1 cellular context compared by ENCODE assay signal in the genomic region with DNA sequence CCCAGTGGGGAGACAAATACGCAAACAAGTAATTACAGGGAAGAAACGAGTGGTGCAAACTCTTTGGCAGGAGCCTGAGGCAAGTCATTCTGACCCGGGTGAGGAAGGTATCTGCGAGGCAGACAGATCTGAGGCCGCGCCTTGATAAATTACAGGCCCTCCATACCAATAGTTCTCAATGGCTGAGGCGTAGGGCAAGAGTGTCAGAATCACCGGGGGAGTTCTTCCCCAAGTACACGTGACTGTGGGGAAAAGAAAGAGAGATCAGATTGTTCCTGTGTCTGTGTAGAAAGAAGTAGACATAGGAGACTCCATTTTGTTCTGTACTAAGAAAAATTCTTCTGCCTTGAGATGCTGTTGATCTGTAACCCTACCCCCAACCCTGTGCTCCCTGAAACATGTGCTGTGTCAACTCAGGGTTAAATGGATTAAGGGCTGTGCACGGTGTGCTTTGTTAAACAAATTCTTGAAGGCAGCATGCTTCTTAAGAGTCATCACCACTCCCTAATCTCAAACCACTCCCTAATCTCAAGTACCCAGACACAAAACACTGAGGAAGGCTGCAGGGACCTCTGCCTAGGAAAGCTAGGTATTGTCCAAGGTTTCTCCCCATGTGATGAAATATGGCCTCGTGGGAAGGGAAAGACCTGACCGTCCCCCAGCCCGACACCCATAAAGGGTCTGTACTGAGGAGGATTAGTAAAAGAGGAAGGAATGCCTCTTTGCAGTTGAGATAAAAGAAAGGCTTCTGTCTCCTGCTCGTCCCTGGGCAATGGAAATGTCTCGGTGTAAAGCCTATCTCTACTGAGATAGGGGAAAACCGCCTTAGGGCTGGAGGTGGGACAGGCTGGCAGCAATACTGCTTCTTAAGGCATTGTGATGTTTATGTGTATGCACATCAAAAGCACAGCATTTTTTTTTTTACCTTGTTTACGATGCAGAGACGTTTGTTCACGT.
A peak's percentile ranks its signal among the peaks of the same experiment; 100 is the strongest.
TF ChIP-seq lines count a peak whose summit lies in the region.
"Not testable (repeated sequence)": the region's sequence is repeated elsewhere in the genome, so short reads cannot be mapped to it uniquely, and the experiment has no call there.

No MANE protein-coding gene starts in this region.

TF ChIP-seq in K562, 482 proteins besides CTCF, POLR2A, EP300 and RAD21 (continued from another document):
- TF ChIP-seq NCOR1 (IDR thresholded peaks at IDR 0.05) = peak; percentile 84
- peak; percentile 96 for TF ChIP-seq KLF6 (CRISPR knock-in tag; IDR thresholded peaks at IDR 0.05; ENCODE audit: borderline replicate concordance)
- TF ChIP-seq DDX20 (tag; IDR thresholded peaks at IDR 0.05; ENCODE audit: low read depth) = peak; percentile 92
- peak; percentile 64; the same call in 1 of the 2 replicates for TF ChIP-seq ATF7 (IDR thresholded peaks at IDR 0.05)
- peak; percentile 85; the same call in 1 of the 2 replicates for TF ChIP-seq BCL6 (CRISPR knock-in tag; IDR thresholded peaks at IDR 0.05)
- 0 out of 2 replicates have a peak, but pooled peaks have one; percentile 87 for TF ChIP-seq HDAC2 (IDR thresholded peaks at IDR 0.05)
- peak; percentile 13; the same call in 1 of the 2 replicates for TF ChIP-seq CEBPG (CRISPR knock-in tag; IDR thresholded peaks at IDR 0.05)
- not testable (repeated sequence) for TF ChIP-seq CEBPG (tag; conservative IDR thresholded peaks at IDR 0.05 in 1 of 2, IDR thresholded peaks at IDR 0.05 in 1 of 2); ATF1 (CRISPR knock-in tag; IDR thresholded peaks at IDR 0.05); NR2C2 (CRISPR knock-in tag; IDR thresholded peaks at IDR 0.05)
- TF ChIP-seq PTTG1 (tag; IDR thresholded peaks at IDR 0.05; ENCODE audit: low read depth) = peak; percentile 95
- peak; percentile 80 for TF ChIP-seq TAL1 (IDR thresholded peaks at IDR 0.05)
- TF ChIP-seq ZNF707 (CRISPR knock-in tag; conservative IDR thresholded peaks at IDR 0.05) = 0 out of 2 replicates have a peak, but pooled peaks have one; percentile 26
- TF ChIP-seq KDM4B (IDR thresholded peaks at IDR 0.05; ENCODE audit: borderline replicate concordance in 2 of 2, low read depth in 1 of 2) = 0 out of 4 replicates have a peak, but pooled peaks of 1 of the 2 experiments have one; percentile 13
- TF ChIP-seq BCOR (IDR thresholded peaks at IDR 0.05) = peak; percentile 42
- TF ChIP-seq, protein P1, sequence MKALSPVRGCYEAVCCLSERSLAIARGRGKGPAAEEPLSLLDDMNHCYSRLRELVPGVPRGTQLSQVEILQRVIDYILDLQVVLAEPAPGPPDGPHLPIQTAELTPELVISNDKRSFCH (CRISPR knock-in tag; IDR thresholded peaks at IDR 0.05) = peak; percentile 77; the same call in 1 of the 2 replicates
- TF ChIP-seq, protein P1 (tag; IDR thresholded peaks at IDR 0.05) = peak; percentile 99
- TF ChIP-seq, protein P2, sequence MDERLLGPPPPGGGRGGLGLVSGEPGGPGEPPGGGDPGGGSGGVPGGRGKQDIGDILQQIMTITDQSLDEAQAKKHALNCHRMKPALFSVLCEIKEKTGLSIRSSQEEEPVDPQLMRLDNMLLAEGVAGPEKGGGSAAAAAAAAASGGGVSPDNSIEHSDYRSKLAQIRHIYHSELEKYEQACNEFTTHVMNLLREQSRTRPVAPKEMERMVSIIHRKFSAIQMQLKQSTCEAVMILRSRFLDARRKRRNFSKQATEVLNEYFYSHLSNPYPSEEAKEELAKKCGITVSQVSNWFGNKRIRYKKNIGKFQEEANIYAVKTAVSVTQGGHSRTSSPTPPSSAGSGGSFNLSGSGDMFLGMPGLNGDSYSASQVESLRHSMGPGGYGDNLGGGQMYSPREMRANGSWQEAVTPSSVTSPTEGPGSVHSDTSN (CRISPR knock-in tag; IDR thresholded peaks at IDR 0.05; ENCODE audit: low read depth) = not testable (repeated sequence)
- TF ChIP-seq, protein P2 (tag; conservative IDR thresholded peaks at IDR 0.05; ENCODE audit: low read depth) = peak; percentile 77
- TF ChIP-seq ATF1 (tag; IDR thresholded peaks at IDR 0.05) = peak; percentile 72
- TF ChIP-seq YY1 (IDR thresholded peaks at IDR 0.05; ENCODE audit: borderline replicate concordance in 1 of 3, control insufficient read depth in 1 of 3, extremely low read depth in 1 of 3, insufficient read depth in 3 of 3, insufficient read length in 1 of 3, insufficient replicate concordance in 2 of 3, low read depth in 1 of 3, low read length in 2 of 3) = peak in 1 of 3 experiments; percentile 49
- TF ChIP-seq ZNF583 (CRISPR knock-in tag; IDR thresholded peaks at IDR 0.05) = peak; percentile 98
- peak in 1 of 2 experiments; percentile 25; a peak in 1 of 3 replicates for TF ChIP-seq CBX3 (IDR thresholded peaks at IDR 0.05; ENCODE audit: borderline replicate concordance in 1 of 2, low read length in 2 of 2)
- peak; percentile 86 for TF ChIP-seq ZFP1 (CRISPR knock-in tag; IDR thresholded peaks at IDR 0.05)
- TF ChIP-seq ZKSCAN8 (CRISPR knock-in tag; IDR thresholded peaks at IDR 0.05) = peak; percentile 88
- peak; percentile 14; the same call in 1 of the 2 replicates for TF ChIP-seq ZSCAN32 (CRISPR knock-in tag; IDR thresholded peaks at IDR 0.05)
- 0 out of 2 replicates have a peak, but pooled peaks have one; percentile 8 for TF ChIP-seq PHB2 (IDR thresholded peaks at IDR 0.05; ENCODE audit: low read depth)
- TF ChIP-seq ZNF644 (tag; IDR thresholded peaks at IDR 0.05; ENCODE audit: low read depth) = peak; percentile 97
- TF ChIP-seq TCF3 (CRISPR knock-in tag; IDR thresholded peaks at IDR 0.05) = peak; percentile 92
- TF ChIP-seq MTA3 (IDR thresholded peaks at IDR 0.05; ENCODE audit: borderline replicate concordance) = peak; percentile 65; the same call in 1 of the 2 replicates
- TF ChIP-seq MEF2D (tag; conservative IDR thresholded peaks at IDR 0.05; ENCODE audit: low read depth) = peak; percentile 94
- TF ChIP-seq HMG20B (CRISPR knock-in tag; IDR thresholded peaks at IDR 0.05) = peak; percentile 62; the same call in 1 of the 2 replicates
- peak; percentile 31 for TF ChIP-seq BRD9 (IDR thresholded peaks at IDR 0.05; ENCODE audit: low read depth, partially characterized antibody)
- TF ChIP-seq ELF4 (CRISPR knock-in tag; IDR thresholded peaks at IDR 0.05) = peak; percentile 96
- TF ChIP-seq CTBP1 (IDR thresholded peaks at IDR 0.05; ENCODE audit: borderline replicate concordance) = peak; percentile 70; the same call in 1 of the 2 replicates
- peak; percentile 82 for TF ChIP-seq CBFA2T2 (conservative IDR thresholded peaks at IDR 0.05)
- 0 out of 2 replicates have a peak, but pooled peaks have one; percentile 20 for TF ChIP-seq NR2F6 (CRISPR knock-in tag; IDR thresholded peaks at IDR 0.05)
- 0 out of 2 replicates have a peak, but pooled peaks have one; percentile 50 for TF ChIP-seq ZNF77 (CRISPR knock-in tag; IDR thresholded peaks at IDR 0.05)
- TF ChIP-seq, protein P3, sequence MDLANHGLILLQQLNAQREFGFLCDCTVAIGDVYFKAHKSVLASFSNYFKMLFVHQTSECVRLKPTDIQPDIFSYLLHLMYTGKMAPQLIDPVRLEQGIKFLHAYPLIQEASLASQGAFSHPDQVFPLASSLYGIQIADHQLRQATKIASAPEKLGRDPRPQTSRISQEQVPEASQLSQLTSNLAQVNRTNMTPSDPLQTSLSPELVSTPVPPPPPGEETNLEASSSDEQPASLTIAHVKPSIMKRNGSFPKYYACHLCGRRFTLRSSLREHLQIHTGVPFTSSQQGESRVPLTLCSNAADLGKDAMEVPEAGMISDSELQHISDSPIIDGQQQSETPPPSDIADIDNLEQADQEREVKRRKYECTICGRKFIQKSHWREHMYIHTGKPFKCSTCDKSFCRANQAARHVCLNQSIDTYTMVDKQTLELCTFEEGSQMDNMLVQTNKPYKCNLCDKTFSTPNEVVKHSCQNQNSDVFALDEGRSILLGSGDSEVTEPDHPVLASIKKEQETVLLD (IDR thresholded peaks at IDR 0.05) = peak; percentile 64
- peak; percentile 67; the same call in 1 of the 2 replicates for TF ChIP-seq NR2C2 (tag; IDR thresholded peaks at IDR 0.05)
- peak; percentile 4 for TF ChIP-seq NCOA4 (IDR thresholded peaks at IDR 0.05; ENCODE audit: partially characterized antibody)
- peak; percentile 49; the same call in 1 of the 2 replicates for TF ChIP-seq RNF2 (IDR thresholded peaks at IDR 0.05)
- TF ChIP-seq ZNF354B (CRISPR knock-in tag; IDR thresholded peaks at IDR 0.05) = peak; percentile 79; the same call in 1 of the 2 replicates
- TF ChIP-seq, protein P4, sequence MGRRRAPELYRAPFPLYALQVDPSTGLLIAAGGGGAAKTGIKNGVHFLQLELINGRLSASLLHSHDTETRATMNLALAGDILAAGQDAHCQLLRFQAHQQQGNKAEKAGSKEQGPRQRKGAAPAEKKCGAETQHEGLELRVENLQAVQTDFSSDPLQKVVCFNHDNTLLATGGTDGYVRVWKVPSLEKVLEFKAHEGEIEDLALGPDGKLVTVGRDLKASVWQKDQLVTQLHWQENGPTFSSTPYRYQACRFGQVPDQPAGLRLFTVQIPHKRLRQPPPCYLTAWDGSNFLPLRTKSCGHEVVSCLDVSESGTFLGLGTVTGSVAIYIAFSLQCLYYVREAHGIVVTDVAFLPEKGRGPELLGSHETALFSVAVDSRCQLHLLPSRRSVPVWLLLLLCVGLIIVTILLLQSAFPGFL (CRISPR knock-in tag; IDR thresholded peaks at IDR 0.05) = 0 out of 2 replicates have a peak, but pooled peaks have one; percentile 14
- peak; percentile 81 for TF ChIP-seq TEAD2 (tag; IDR thresholded peaks at IDR 0.05)
- peak; percentile 38; the same call in 1 of the 2 replicates for TF ChIP-seq GABPA (tag; conservative IDR thresholded peaks at IDR 0.05; ENCODE audit: low read depth)
- TF ChIP-seq, protein P5, sequence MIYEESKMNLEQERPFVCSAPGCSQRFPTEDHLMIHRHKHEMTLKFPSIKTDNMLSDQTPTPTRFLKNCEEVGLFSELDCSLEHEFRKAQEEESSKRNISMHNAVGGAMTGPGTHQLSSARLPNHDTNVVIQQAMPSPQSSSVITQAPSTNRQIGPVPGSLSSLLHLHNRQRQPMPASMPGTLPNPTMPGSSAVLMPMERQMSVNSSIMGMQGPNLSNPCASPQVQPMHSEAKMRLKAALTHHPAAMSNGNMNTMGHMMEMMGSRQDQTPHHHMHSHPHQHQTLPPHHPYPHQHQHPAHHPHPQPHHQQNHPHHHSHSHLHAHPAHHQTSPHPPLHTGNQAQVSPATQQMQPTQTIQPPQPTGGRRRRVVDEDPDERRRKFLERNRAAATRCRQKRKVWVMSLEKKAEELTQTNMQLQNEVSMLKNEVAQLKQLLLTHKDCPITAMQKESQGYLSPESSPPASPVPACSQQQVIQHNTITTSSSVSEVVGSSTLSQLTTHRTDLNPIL (CRISPR knock-in tag; IDR thresholded peaks at IDR 0.05) = peak; percentile 85; the same call in 1 of the 2 replicates
- TF ChIP-seq HMG20A (CRISPR knock-in tag; conservative IDR thresholded peaks at IDR 0.05) = 0 out of 2 replicates have a peak, but pooled peaks have one; percentile 15
- TF ChIP-seq MCM7 (IDR thresholded peaks at IDR 0.05) = 0 out of 4 replicates have a peak, but pooled peaks of 1 of the 2 experiments have one; percentile 4
- peak; percentile 98 for TF ChIP-seq ZNF311 (CRISPR knock-in tag; IDR thresholded peaks at IDR 0.05)
- TF ChIP-seq MYC (IDR thresholded peaks at IDR 0.05; ENCODE audit: low read depth, low read length) = peak; percentile 45; the same call in 1 of the 2 replicates
- TF ChIP-seq MYC (CRISPR knock-in tag; IDR thresholded peaks at IDR 0.05; ENCODE audit: borderline replicate concordance, low read depth) = peak; percentile 92; the same call in 1 of the 2 replicates
- peak; percentile 33 for TF ChIP-seq CREM (IDR thresholded peaks at IDR 0.05; ENCODE audit: low read depth)
- TF ChIP-seq, protein P6, sequence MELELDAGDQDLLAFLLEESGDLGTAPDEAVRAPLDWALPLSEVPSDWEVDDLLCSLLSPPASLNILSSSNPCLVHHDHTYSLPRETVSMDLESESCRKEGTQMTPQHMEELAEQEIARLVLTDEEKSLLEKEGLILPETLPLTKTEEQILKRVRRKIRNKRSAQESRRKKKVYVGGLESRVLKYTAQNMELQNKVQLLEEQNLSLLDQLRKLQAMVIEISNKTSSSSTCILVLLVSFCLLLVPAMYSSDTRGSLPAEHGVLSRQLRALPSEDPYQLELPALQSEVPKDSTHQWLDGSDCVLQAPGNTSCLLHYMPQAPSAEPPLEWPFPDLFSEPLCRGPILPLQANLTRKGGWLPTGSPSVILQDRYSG (tag; conservative IDR thresholded peaks at IDR 0.05; ENCODE audit: low read depth) = peak; percentile 99
- peak; percentile 80 for TF ChIP-seq SMARCA4 (IDR thresholded peaks at IDR 0.05)
- TF ChIP-seq ERF (CRISPR knock-in tag; IDR thresholded peaks at IDR 0.05) = peak; percentile 93
- peak; percentile 92 for TF ChIP-seq ZNF668 (CRISPR knock-in tag; IDR thresholded peaks at IDR 0.05)
- TF ChIP-seq, protein P7, sequence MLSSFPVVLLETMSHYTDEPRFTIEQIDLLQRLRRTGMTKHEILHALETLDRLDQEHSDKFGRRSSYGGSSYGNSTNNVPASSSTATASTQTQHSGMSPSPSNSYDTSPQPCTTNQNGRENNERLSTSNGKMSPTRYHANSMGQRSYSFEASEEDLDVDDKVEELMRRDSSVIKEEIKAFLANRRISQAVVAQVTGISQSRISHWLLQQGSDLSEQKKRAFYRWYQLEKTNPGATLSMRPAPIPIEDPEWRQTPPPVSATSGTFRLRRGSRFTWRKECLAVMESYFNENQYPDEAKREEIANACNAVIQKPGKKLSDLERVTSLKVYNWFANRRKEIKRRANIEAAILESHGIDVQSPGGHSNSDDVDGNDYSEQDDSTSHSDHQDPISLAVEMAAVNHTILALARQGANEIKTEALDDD (IDR thresholded peaks at IDR 0.05) = peak; percentile 84; the same call in 1 of the 2 replicates
- peak; percentile 86 for TF ChIP-seq NFRKB (IDR thresholded peaks at IDR 0.05; ENCODE audit: low read depth)
- peak; percentile 94 for TF ChIP-seq HIVEP1 (CRISPR knock-in tag; IDR thresholded peaks at IDR 0.05)
